In genomic region chr11:93747122-93747521, GRCh38 we compare ENCODE assay signal across 1 cellular context.
TF ChIP-seq lines count a peak whose summit lies in the region.

No MANE protein-coding gene starts in this region.

TF ChIP-seq in HepG2, 621 proteins besides CTCF, POLR2A, EP300 and RAD21 (continued from another document and continues in another):
- TF ChIP-seq, protein P1, sequence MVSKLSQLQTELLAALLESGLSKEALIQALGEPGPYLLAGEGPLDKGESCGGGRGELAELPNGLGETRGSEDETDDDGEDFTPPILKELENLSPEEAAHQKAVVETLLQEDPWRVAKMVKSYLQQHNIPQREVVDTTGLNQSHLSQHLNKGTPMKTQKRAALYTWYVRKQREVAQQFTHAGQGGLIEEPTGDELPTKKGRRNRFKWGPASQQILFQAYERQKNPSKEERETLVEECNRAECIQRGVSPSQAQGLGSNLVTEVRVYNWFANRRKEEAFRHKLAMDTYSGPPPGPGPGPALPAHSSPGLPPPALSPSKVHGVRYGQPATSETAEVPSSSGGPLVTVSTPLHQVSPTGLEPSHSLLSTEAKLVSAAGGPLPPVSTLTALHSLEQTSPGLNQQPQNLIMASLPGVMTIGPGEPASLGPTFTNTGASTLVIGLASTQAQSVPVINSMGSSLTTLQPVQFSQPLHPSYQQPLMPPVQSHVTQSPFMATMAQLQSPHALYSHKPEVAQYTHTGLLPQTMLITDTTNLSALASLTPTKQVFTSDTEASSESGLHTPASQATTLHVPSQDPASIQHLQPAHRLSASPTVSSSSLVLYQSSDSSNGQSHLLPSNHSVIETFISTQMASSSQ (IDR thresholded peaks at IDR 0.05; ENCODE audit: low read depth) = peak; percentile 37; the same call in 1 of the 2 replicates
- TF ChIP-seq, protein P1 (CRISPR knock-in tag; IDR thresholded peaks at IDR 0.05; ENCODE audit: borderline replicate concordance) = no peak
- no peak for TF ChIP-seq ZNF333 (CRISPR knock-in tag; IDR thresholded peaks at IDR 0.05; ENCODE audit: borderline replicate concordance)
- TF ChIP-seq PPARG (CRISPR knock-in tag; conservative IDR thresholded peaks at IDR 0.05) = no peak
- peak; percentile 49; the same call in 1 of the 2 replicates for TF ChIP-seq SOX5 (CRISPR knock-in tag; IDR thresholded peaks at IDR 0.05; ENCODE audit: borderline replicate concordance)
- TF ChIP-seq, protein P2, sequence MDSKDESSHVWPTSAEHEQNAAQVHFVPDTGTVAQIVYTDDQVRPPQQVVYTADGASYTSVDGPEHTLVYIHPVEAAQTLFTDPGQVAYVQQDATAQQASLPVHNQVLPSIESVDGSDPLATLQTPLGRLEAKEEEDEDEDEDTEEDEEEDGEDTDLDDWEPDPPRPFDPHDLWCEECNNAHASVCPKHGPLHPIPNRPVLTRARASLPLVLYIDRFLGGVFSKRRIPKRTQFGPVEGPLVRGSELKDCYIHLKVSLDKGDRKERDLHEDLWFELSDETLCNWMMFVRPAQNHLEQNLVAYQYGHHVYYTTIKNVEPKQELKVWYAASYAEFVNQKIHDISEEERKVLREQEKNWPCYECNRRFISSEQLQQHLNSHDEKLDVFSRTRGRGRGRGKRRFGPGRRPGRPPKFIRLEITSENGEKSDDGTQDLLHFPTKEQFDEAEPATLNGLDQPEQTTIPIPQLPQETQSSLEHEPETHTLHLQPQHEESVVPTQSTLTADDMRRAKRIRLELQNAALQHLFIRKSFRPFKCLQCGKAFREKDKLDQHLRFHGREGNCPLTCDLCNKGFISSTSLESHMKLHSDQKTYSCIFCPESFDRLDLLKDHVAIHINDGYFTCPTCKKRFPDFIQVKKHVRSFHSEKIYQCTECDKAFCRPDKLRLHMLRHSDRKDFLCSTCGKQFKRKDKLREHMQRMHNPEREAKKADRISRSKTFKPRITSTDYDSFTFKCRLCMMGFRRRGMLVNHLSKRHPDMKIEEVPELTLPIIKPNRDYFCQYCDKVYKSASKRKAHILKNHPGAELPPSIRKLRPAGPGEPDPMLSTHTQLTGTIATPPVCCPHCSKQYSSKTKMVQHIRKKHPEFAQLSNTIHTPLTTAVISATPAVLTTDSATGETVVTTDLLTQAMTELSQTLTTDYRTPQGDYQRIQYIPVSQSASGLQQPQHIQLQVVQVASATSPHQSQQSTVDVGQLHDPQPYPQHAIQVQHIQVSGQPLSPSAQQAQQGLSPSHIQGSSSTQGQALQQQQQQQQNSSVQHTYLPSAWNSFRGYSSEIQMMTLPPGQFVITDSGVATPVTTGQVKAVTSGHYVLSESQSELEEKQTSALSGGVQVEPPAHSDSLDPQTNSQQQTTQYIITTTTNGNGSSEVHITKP (CRISPR knock-in tag; IDR thresholded peaks at IDR 0.05; ENCODE audit: low read depth) = no peak
- TF ChIP-seq, protein P3, sequence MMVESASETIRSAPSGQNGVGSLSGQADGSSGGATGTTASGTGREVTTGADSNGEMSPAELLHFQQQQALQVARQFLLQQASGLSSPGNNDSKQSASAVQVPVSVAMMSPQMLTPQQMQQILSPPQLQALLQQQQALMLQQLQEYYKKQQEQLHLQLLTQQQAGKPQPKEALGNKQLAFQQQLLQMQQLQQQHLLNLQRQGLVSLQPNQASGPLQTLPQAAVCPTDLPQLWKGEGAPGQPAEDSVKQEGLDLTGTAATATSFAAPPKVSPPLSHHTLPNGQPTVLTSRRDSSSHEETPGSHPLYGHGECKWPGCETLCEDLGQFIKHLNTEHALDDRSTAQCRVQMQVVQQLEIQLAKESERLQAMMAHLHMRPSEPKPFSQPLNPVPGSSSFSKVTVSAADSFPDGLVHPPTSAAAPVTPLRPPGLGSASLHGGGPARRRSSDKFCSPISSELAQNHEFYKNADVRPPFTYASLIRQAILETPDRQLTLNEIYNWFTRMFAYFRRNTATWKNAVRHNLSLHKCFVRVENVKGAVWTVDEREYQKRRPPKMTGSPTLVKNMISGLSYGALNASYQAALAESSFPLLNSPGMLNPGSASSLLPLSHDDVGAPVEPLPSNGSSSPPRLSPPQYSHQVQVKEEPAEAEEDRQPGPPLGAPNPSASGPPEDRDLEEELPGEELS (CRISPR knock-in tag; IDR thresholded peaks at IDR 0.05) = 0 out of 2 replicates have a peak, but pooled peaks have one; percentile 33
- TF ChIP-seq ZNF441 (CRISPR knock-in tag; IDR thresholded peaks at IDR 0.05; ENCODE audit: borderline replicate concordance) = no peak
- 0 out of 2 replicates have a peak, but pooled peaks have one; percentile 12 for TF ChIP-seq CREM (IDR thresholded peaks at IDR 0.05)
- TF ChIP-seq CREM (CRISPR knock-in tag; IDR thresholded peaks at IDR 0.05) = no peak
- no peak for TF ChIP-seq THAP11 (CRISPR knock-in tag; IDR thresholded peaks at IDR 0.05)
- TF ChIP-seq SOX6 (IDR thresholded peaks at IDR 0.05) = no peak
- TF ChIP-seq SOX6 (CRISPR knock-in tag; IDR thresholded peaks at IDR 0.05) = peak; percentile 14; the same call in 1 of the 2 replicates
- TF ChIP-seq ZBTB34 (CRISPR knock-in tag; IDR thresholded peaks at IDR 0.05) = no peak
- TF ChIP-seq ZNF7 (CRISPR knock-in tag; IDR thresholded peaks at IDR 0.05) = no peak
- no peak for TF ChIP-seq ZNF124 (CRISPR knock-in tag; IDR thresholded peaks at IDR 0.05)
- TF ChIP-seq TBX3 (IDR thresholded peaks at IDR 0.05; ENCODE audit: borderline replicate concordance) = no peak
- TF ChIP-seq PHF8 (CRISPR knock-in tag; IDR thresholded peaks at IDR 0.05) = no peak
- TF ChIP-seq ZFP82 (CRISPR knock-in tag; IDR thresholded peaks at IDR 0.05; ENCODE audit: borderline replicate concordance) = no peak
- peak; percentile 16; the same call in 1 of the 2 replicates for TF ChIP-seq ARID5B (CRISPR knock-in tag; IDR thresholded peaks at IDR 0.05)
- no peak for TF ChIP-seq ZNF841 (CRISPR knock-in tag; IDR thresholded peaks at IDR 0.05; ENCODE audit: borderline replicate concordance)
- no peak for TF ChIP-seq AGO2 (optimal IDR thresholded peaks at IDR 0.05; ENCODE audit: low read depth, low read length)
- TF ChIP-seq, protein P4, sequence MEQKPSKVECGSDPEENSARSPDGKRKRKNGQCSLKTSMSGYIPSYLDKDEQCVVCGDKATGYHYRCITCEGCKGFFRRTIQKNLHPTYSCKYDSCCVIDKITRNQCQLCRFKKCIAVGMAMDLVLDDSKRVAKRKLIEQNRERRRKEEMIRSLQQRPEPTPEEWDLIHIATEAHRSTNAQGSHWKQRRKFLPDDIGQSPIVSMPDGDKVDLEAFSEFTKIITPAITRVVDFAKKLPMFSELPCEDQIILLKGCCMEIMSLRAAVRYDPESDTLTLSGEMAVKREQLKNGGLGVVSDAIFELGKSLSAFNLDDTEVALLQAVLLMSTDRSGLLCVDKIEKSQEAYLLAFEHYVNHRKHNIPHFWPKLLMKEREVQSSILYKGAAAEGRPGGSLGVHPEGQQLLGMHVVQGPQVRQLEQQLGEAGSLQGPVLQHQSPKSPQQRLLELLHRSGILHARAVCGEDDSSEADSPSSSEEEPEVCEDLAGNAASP (CRISPR knock-in tag; IDR thresholded peaks at IDR 0.05; ENCODE audit: borderline replicate concordance) = no peak
- no peak for TF ChIP-seq RFX5 (IDR thresholded peaks at IDR 0.05; ENCODE audit: low read depth, low read length)
- TF ChIP-seq NFYC (CRISPR knock-in tag; IDR thresholded peaks at IDR 0.05) = no peak
- TF ChIP-seq ELK4 (CRISPR knock-in tag; IDR thresholded peaks at IDR 0.05; ENCODE audit: borderline replicate concordance) = no peak
- no peak for TF ChIP-seq SOX13 (IDR thresholded peaks at IDR 0.05)
- peak in 1 of 2 experiments; percentile 38; a peak in 1 of 4 replicates for TF ChIP-seq SOX13 (CRISPR knock-in tag; conservative IDR thresholded peaks at IDR 0.05 in 1 of 2, IDR thresholded peaks at IDR 0.05 in 1 of 2)
- TF ChIP-seq ZBTB20 (CRISPR knock-in tag; IDR thresholded peaks at IDR 0.05; ENCODE audit: borderline replicate concordance, low read depth) = no peak
- TF ChIP-seq U2AF1 (optimal IDR thresholded peaks at IDR 0.05; ENCODE audit: low read depth, low read length) = no peak
- TF ChIP-seq ATAD3A (CRISPR knock-in tag; IDR thresholded peaks at IDR 0.05) = no peak
- TF ChIP-seq PITX1 (CRISPR knock-in tag; IDR thresholded peaks at IDR 0.05) = no peak
- no peak for TF ChIP-seq TAF1 (CRISPR knock-in tag; IDR thresholded peaks at IDR 0.05)
- TF ChIP-seq, protein P5, sequence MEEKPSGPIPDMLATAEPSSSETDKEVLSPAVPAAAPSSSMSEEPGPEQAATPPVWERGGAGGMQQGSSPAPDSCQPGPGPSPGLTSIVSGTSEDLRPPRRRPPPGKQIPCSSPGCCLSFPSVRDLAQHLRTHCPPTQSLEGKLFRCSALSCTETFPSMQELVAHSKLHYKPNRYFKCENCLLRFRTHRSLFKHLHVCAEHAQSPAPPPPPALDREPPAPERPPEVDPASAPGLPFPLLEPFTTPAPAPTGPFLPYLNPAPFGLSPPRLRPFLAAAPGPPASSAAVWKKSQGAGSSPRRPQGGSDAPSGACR (CRISPR knock-in tag; IDR thresholded peaks at IDR 0.05) = no peak
- TF ChIP-seq ESRRA (CRISPR knock-in tag; IDR thresholded peaks at IDR 0.05; ENCODE audit: low read depth) = no peak
- no peak for TF ChIP-seq ZNF343 (CRISPR knock-in tag; IDR thresholded peaks at IDR 0.05)
- no peak for TF ChIP-seq BORCS8-MEF2B (CRISPR knock-in tag; IDR thresholded peaks at IDR 0.05)
- TF ChIP-seq NFE2L1 (CRISPR knock-in tag; IDR thresholded peaks at IDR 0.05; ENCODE audit: borderline replicate concordance) = no peak
- no peak for TF ChIP-seq DR1 (CRISPR knock-in tag; IDR thresholded peaks at IDR 0.05)
- no peak for TF ChIP-seq ZNF607 (CRISPR knock-in tag; IDR thresholded peaks at IDR 0.05; ENCODE audit: borderline replicate concordance)
- TF ChIP-seq ATF3 (CRISPR knock-in tag; IDR thresholded peaks at IDR 0.05) = no peak
- no peak for TF ChIP-seq LCORL (IDR thresholded peaks at IDR 0.05)
- TF ChIP-seq LCORL (CRISPR knock-in tag; IDR thresholded peaks at IDR 0.05) = no peak
- no peak for TF ChIP-seq CAMTA2 (CRISPR knock-in tag; IDR thresholded peaks at IDR 0.05; ENCODE audit: borderline replicate concordance)
